In genomic region chr16:89994721-89995474, GRCh38 we compare ENCODE assay signal across 8 cellular contexts. TPM values are rescaled to one million over a fixed set of nuclear protein-coding genes. Genes with fewer than 3 reads are reported as not detected.
A peak's percentile ranks its signal among the peaks of the same experiment; 100 is the strongest.
DNase-seq lines count a peak whose midpoint lies in the region; ATAC-seq, FAIRE-seq and TF ChIP-seq lines count a peak whose summit lies in the region.
"Not testable (repeated sequence)": the region's sequence is repeated elsewhere in the genome, so short reads cannot be mapped to it uniquely, and the experiment has no call there.

No MANE protein-coding gene starts in this region.

- H4K20me1 ChIP-seq in PC-3 (ENCODE audit: low read length); K562 (replicated peaks; ENCODE audit: control insufficient read depth, insufficient read depth, low read length): not testable (repeated sequence)

- not testable (repeated sequence) for TF ChIP-seq RAD21 in K562 (CRISPR knock-in tag; conservative IDR thresholded peaks at IDR 0.05 in 1 of 2, IDR thresholded peaks at IDR 0.05 in 1 of 2)

- not testable (repeated sequence) for H3K79me2 ChIP-seq in PC-3 (ENCODE audit: low read length); K562 (ENCODE audit: control insufficient read depth, insufficient read depth, low read length)

- not testable (repeated sequence) for H3K4me2 ChIP-seq in PC-3 (ENCODE audit: low read length); K562 (ENCODE audit: insufficient read depth, low read length); neuronal stem cell (ENCODE audit: insufficient read depth, low read length, poor library complexity, severe bottlenecking)

- H4K91ac ChIP-seq in neuronal stem cell (ENCODE audit: low read depth, low read length, poor library complexity): not testable (repeated sequence)

- not testable (repeated sequence) for H2AFZ ChIP-seq in PC-3 (ENCODE audit: low read length); K562 (ENCODE audit: low read depth, low read length); neuronal stem cell (ENCODE audit: low read length)

- H3K27ac ChIP-seq in C4-2B (peak overlapping the region; percentile 84), HUES64 (ENCODE audit: low read depth, low read length) (peak overlapping the region; percentile 99), PC-3 (ENCODE audit: low read length) (peak overlapping the region; percentile 83), K562 (ENCODE audit: extremely low read depth, low read depth, low read length) (peak overlapping the region; percentile 100), gastroesophageal sphincter (peak overlapping the region; percentile 74 to 91 (median 80)), neuronal stem cell (replicated peaks; ENCODE audit: low read length) (peak overlapping the region; percentile 80)

- H3K4me3 ChIP-seq in HUES64 (ENCODE audit: low read length); PC-3 (ENCODE audit: low read length); K562; gastroesophageal sphincter; neuronal stem cell (ENCODE audit: low read length in 2 of 2): not testable (repeated sequence)

- H4K8ac ChIP-seq in neuronal stem cell (ENCODE audit: low read depth, low read length): not testable (repeated sequence)

- not testable (repeated sequence) for H3K18ac ChIP-seq in neuronal stem cell (ENCODE audit: low read length)

- POLR2A ChIA-PET in PC-3 (lab: Charles Lee; ENCODE audit: unreplicated experiment): not testable (repeated sequence)
- POLR2A ChIA-PET in K562 (lab: Yijun Ruan, JAX): interaction anchor here (1.4 kb wide), 1 partner anchor 9 kb away, joined by 5 read pairs; no protein-coding TSS in a partner anchor

- intact Hi-C loops in PC-3 (cut with micrococcal nuclease); K562 (cut with micrococcal nuclease): not testable (repeated sequence)

- not testable (repeated sequence) for H2AK5ac ChIP-seq in neuronal stem cell (ENCODE audit: low read depth, low read length)

- not testable (repeated sequence) for H3K14ac ChIP-seq in neuronal stem cell (ENCODE audit: low read length)

- TF ChIP-seq EP300 in K562 (IDR thresholded peaks at IDR 0.05; ENCODE audit: low read length): peak; percentile 40; the same call in 1 of the 2 replicates
- TF ChIP-seq EP300 in gastroesophageal sphincter (IDR thresholded peaks at IDR 0.05): not testable (repeated sequence)

- peak; percentile 64 for DNase-seq in PC-3
- peak; percentile 49 to 65 for DNase-seq in activated CD4-positive, alpha-beta T cell treated with anti-CD3 and anti-CD28 coated beads, Interleukin-2, amount 50 U/mL, for 48 hours
- DNase-seq in K562 (ENCODE audit: extremely low read depth in 1 of 4, low spot score in 3 of 4): peak in 3 of 4 experiments; percentile 65 to 73 (median 69)
- DNase-seq in neuronal stem cell (ENCODE audit: low spot score): not testable (repeated sequence)
- DNase-seq in stimulated activated CD8-positive, alpha-beta memory T cell treated with anti-CD3 and anti-CD28 coated beads, Interleukin-4, amount 100 ng/mL, for 48 hours: peak; percentile 75

- H3K9me2 ChIP-seq in PC-3 (replicated peaks; ENCODE audit: low read length): not testable (repeated sequence)

- not testable (repeated sequence) for H2BK15ac ChIP-seq in neuronal stem cell (ENCODE audit: low read length)

- H3F3A ChIP-seq in PC-3 (ENCODE audit: low read length, unreplicated experiment): peaks cover 38% of the 10 kb centered on the region

- peak overlapping the region; percentile 53; the same call in 1 of the 2 replicates for H3K9ac ChIP-seq in HUES64 (ENCODE audit: low read depth, low read length)
- not testable (repeated sequence) for H3K9ac ChIP-seq in PC-3 (ENCODE audit: low read length); neuronal stem cell (ENCODE audit: low read depth, low read length, poor library complexity)
- peak overlapping the region in 1 of 2 experiments; percentile 66; a peak in 2 of 4 replicates for H3K9ac ChIP-seq in K562 (ENCODE audit: insufficient read depth in 1 of 2, low read depth in 2 of 2, low read length in 2 of 2)

- WGBS in HUES64: 82% methylated on average over 8 of the region's 8 CpGs
- 4% methylated on average over 7 of the region's 8 CpGs for WGBS in K562 (ENCODE audit: insufficient coverage, low coverage, missing lambda C conversion rate)
- 45% methylated on average over 5 of the region's 8 CpGs; no CpG with 5 or more reads in 1 of the 2 donors for WGBS in gastroesophageal sphincter (ENCODE audit: low coverage in 1 of 2), 2 donors
- WGBS in neuronal stem cell (ENCODE audit: extremely low coverage in 2 of 2, insufficient read length in 2 of 2, insufficient replicate concordance in 1 of 2), 2 donors: no CpG with 5 or more reads among the region's 8 CpGs

- not testable (repeated sequence) for H2BK5ac ChIP-seq in neuronal stem cell (ENCODE audit: low read length)

- not testable (repeated sequence) for H3K9me1 ChIP-seq in K562 (ENCODE audit: control insufficient read depth, insufficient read depth, low read length)

- ATAC-seq in PC-3 (peak; percentile 37), gastroesophageal sphincter (peak; percentile 69)
- ATAC-seq in K562: not testable (repeated sequence)

- TF ChIP-seq POLR2A in K562 (conservative IDR thresholded peaks at IDR 0.05); gastroesophageal sphincter (IDR thresholded peaks at IDR 0.05): not testable (repeated sequence)

- not testable (repeated sequence) for H2BK12ac ChIP-seq in neuronal stem cell (ENCODE audit: low read length)

- not testable (repeated sequence) for H3K4me1 ChIP-seq in HUES64 (ENCODE audit: insufficient read depth, low read length); PC-3 (ENCODE audit: insufficient read depth, low read length); gastroesophageal sphincter; neuronal stem cell (ENCODE audit: control insufficient read depth in 2 of 2, insufficient read depth in 1 of 2, low read depth in 1 of 2, low read length in 2 of 2)
- H3K4me1 ChIP-seq in K562 (replicated peaks in 1 of 2; ENCODE audit: control insufficient read depth in 2 of 2, insufficient read depth in 2 of 2, low read length in 2 of 2): peaks cover 2 to 22% of the 10 kb centered on the region in 2 experiments; a peak in 4 of 5 replicates

- not testable (repeated sequence) for TF ChIP-seq CTCF in C4-2B (conservative IDR thresholded peaks at IDR 0.05); PC-3 (conservative IDR thresholded peaks at IDR 0.05; ENCODE audit: low read depth, low read length); gastroesophageal sphincter (IDR thresholded peaks at IDR 0.05)
- TF ChIP-seq CTCF in K562 (IDR thresholded peaks at IDR 0.05 in 2 of 3, conservative IDR thresholded peaks at IDR 0.05 in 1 of 3; ENCODE audit: insufficient read depth in 2 of 3, low read depth in 1 of 3, low read length in 3 of 3): peak in 1 of 3 experiments; percentile 8; a peak in 1 of 6 replicates

- H3K27me3 ChIP-seq in HUES64 (ENCODE audit: insufficient read depth, low read length); PC-3 (ENCODE audit: low read length); K562 (ENCODE audit: control insufficient read depth in 2 of 2, insufficient read depth in 2 of 2, low read length in 2 of 2); gastroesophageal sphincter; neuronal stem cell (ENCODE audit: control insufficient read depth in 3 of 3, insufficient read depth in 3 of 3, low read depth in 1 of 3, low read length in 3 of 3): not testable (repeated sequence)

- FAIRE-seq in K562 (lab: Jason Lieb, UNC): peak; percentile 40

- not testable (repeated sequence) for H3K4ac ChIP-seq in neuronal stem cell (ENCODE audit: low read length)

- not testable (repeated sequence) for H2BK120ac ChIP-seq in neuronal stem cell (ENCODE audit: low read depth, low read length)

- in situ Hi-C loops in K562 (cut with MboI): not testable (repeated sequence)

- CTCF ChIA-PET in PC-3 (lab: Charles Lee); K562 (lab: Yijun Ruan, JAX; ENCODE audit: low intra/inter-chr PET ratio): not testable (repeated sequence)

- H3K79me1 ChIP-seq in neuronal stem cell (ENCODE audit: low read depth, low read length): not testable (repeated sequence)

- H3K36me3 ChIP-seq in HUES64 (ENCODE audit: insufficient read depth, low read length) (peaks cover 73% of the 10 kb centered on the region), PC-3 (ENCODE audit: low read depth, low read length) (peaks cover 45% of the 10 kb centered on the region), K562 (ENCODE audit: control insufficient read depth, insufficient read depth, low read length) (peaks cover 71% of the 10 kb centered on the region), gastroesophageal sphincter (peaks cover 0 to 95% of the 10 kb centered on the region in 2 donors), neuronal stem cell (replicated peaks in 1 of 2; ENCODE audit: control insufficient read depth in 2 of 2, insufficient read depth in 2 of 2, low read length in 2 of 2) (peaks cover 53 to 90% of the 10 kb centered on the region in 2 donors)

- H3K9me3 ChIP-seq in HUES64 (ENCODE audit: insufficient read depth, low read depth, low read length) (peaks cover 28% of the 10 kb centered on the region), PC-3 (ENCODE audit: low read length) (peaks cover 22% of the 10 kb centered on the region), K562 (replicated peaks; ENCODE audit: control insufficient read depth, insufficient read depth, low read depth, low read length) (peaks cover 47% of the 10 kb centered on the region), neuronal stem cell (replicated peaks in 1 of 2; ENCODE audit: control insufficient read depth in 2 of 2, insufficient read depth in 1 of 2, low read depth in 1 of 2, low read length in 2 of 2) (peaks cover 5 to 27% of the 10 kb centered on the region in 2 donors)
- H3K9me3 ChIP-seq in gastroesophageal sphincter: not testable (repeated sequence)

- not testable (repeated sequence) for BruUV-seq in PC-3 (replicated peaks; lab: Mats Ljungman, UMichigan); K562 (replicated peaks; lab: Mats Ljungman, UMichigan)

- H3K23ac ChIP-seq in neuronal stem cell (ENCODE audit: low read depth, low read length, poor library complexity): not testable (repeated sequence)

RNA-seq across cellular contexts. Expression of gene DBNDD1, which starts 24.4 kb away (rescaled TPM):
- polyA plus RNA-seq in HUES64 (2013, experiment 1 of 2): 42.0 TPM
- 45.3 TPM for polyA plus RNA-seq in HUES64 (2013, experiment 2 of 2)
- total RNA-seq in PC-3 (2014; rRNA removed) (19.2 and 21.1 TPM in 2 replicates), K562 (2014; rRNA removed) (5.8 and 8.3 TPM in 2 replicates), K562 (2014; rRNA removed; fragmentation: Illumina TruSeq; extraction: Trizol) (2.8 and 3.2 TPM in 2 replicates), K562 (2015; rRNA removed; fragmentation: Illumina TruSeq; extraction: Trizol) (4.2 and 4.3 TPM in 2 replicates), K562 (2021) (12.9 and 13.0 TPM in 2 replicates), gastroesophageal sphincter (1 to 10 TPM; 1.1 to 4.1 (median 3.5) TPM)
- total RNA-seq in K562 (2011; cell fraction: chromatin; rRNA removed; ENCODE audit: low replicate concordance): 2.7 and 9.4 TPM in 2 replicates
- 4.5 and 5.7 TPM in 2 replicates for total RNA-seq in K562 (2011; cell fraction: nucleolus; rRNA removed)
- 4.5 and 5.2 TPM in 2 replicates for total RNA-seq in K562 (2011; cell fraction: nucleoplasm; rRNA removed)
- polyA plus RNA-seq in K562 (2011; rRNA removed) (6.9 and 8.5 TPM in 2 replicates), K562 (2014; fragmentation: Illumina TruSeq; extraction: Trizol) (10.9 and 12.9 TPM in 2 replicates), K562 (2014; fragmentation: Nextera tagmentation; extraction: Ambion mirVana) (under 1 TPM; 0.55 to 0.90 TPM), K562 (2014; rRNA removed) (9.5 and 10.8 TPM in 2 replicates)
- 14.1 and 24.5 TPM in 2 replicates for polyA plus RNA-seq in K562 (2011; cell fraction: cytosol; rRNA removed)
- 6.8 and 9.1 TPM in 2 replicates for polyA plus RNA-seq in K562 (2011; cell fraction: nucleus; rRNA removed)
- 8.0 and 13.9 TPM in 2 replicates for polyA plus RNA-seq in K562 (2012)
- polyA minus RNA-seq in K562 (2011; rRNA and poly(A)+ RNA removed): 2.0 and 3.9 TPM in 2 replicates
- polyA minus RNA-seq in K562 (2011; cell fraction: cytosol; rRNA and poly(A)+ RNA removed): 7.9 and 11.8 TPM in 2 replicates
- polyA minus RNA-seq in K562 (2011; cell fraction: nucleus; rRNA and poly(A)+ RNA removed): 1.6 and 3.0 TPM in 2 replicates
- polyA plus RNA-seq in neuronal stem cell (2013, experiment 1 of 2): 35.6 TPM
- 34.0 TPM for polyA plus RNA-seq in neuronal stem cell (2013, experiment 2 of 2)

RNA-seq across cellular contexts. Expression of gene DEF8, which starts 46.3 kb away (rescaled TPM):
- 39.1 TPM for polyA plus RNA-seq in HUES64 (2013, experiment 1 of 2)
- 38.0 TPM for polyA plus RNA-seq in HUES64 (2013, experiment 2 of 2)
- 128 and 139 TPM in 2 replicates for total RNA-seq in PC-3 (2014; rRNA removed)
- total RNA-seq in K562 (2011; cell fraction: chromatin; rRNA removed; ENCODE audit: low replicate concordance): 71.6 and 183 TPM in 2 replicates
- 99.4 and 127 TPM in 2 replicates for total RNA-seq in K562 (2011; cell fraction: nucleolus; rRNA removed)
- 79.5 and 80.2 TPM in 2 replicates for total RNA-seq in K562 (2011; cell fraction: nucleoplasm; rRNA removed)
- total RNA-seq in K562 (2014; rRNA removed): 147 and 173 TPM in 2 replicates
- total RNA-seq in K562 (2014; rRNA removed; fragmentation: Illumina TruSeq; extraction: Trizol): 29.4 and 33.0 TPM in 2 replicates
- total RNA-seq in K562 (2015; rRNA removed; fragmentation: Illumina TruSeq; extraction: Trizol): 58.6 and 63.2 TPM in 2 replicates
- total RNA-seq in K562 (2021): 71.5 and 80.6 TPM in 2 replicates
- 74.0 and 87.6 TPM in 2 replicates for polyA plus RNA-seq in K562 (2011; rRNA removed)
- 119 and 177 TPM in 2 replicates for polyA plus RNA-seq in K562 (2011; cell fraction: cytosol; rRNA removed)
- polyA plus RNA-seq in K562 (2011; cell fraction: nucleus; rRNA removed): 132 and 207 TPM in 2 replicates
- 63.5 and 81.5 TPM in 2 replicates for polyA plus RNA-seq in K562 (2012)
- polyA plus RNA-seq in K562 (2014; fragmentation: Illumina TruSeq; extraction: Trizol): 42.3 and 88.3 TPM in 2 replicates
- 10 to 100 TPM; 39.3 to 60.1 TPM for polyA plus RNA-seq in K562 (2014; fragmentation: Nextera tagmentation; extraction: Ambion mirVana)
- polyA plus RNA-seq in K562 (2014; rRNA removed): 136 and 173 TPM in 2 replicates
- polyA minus RNA-seq in K562 (2011; rRNA and poly(A)+ RNA removed): 27.9 and 38.8 TPM in 2 replicates
- polyA minus RNA-seq in K562 (2011; cell fraction: cytosol; rRNA and poly(A)+ RNA removed): 32.6 and 34.2 TPM in 2 replicates
- polyA minus RNA-seq in K562 (2011; cell fraction: nucleus; rRNA and poly(A)+ RNA removed): 29.4 and 31.1 TPM in 2 replicates
- 100 to 1,000 TPM in 1 of 4 donors, 10 to 100 TPM in 3; 86.3 to 116 (median 90.1) TPM for total RNA-seq in gastroesophageal sphincter
- polyA plus RNA-seq in neuronal stem cell (2013, experiment 1 of 2): 52.9 TPM
- polyA plus RNA-seq in neuronal stem cell (2013, experiment 2 of 2): 52.2 TPM
